ENCODE assay signal across 1 cellular context in genomic region chr5:43171441-43171840, GRCh38.
TF ChIP-seq lines count a peak whose summit lies in the region.

No MANE protein-coding gene starts in this region.

TF ChIP-seq in WTC11, 78 proteins besides CTCF, POLR2A, EP300 and RAD21 (continued from another document):
- TF ChIP-seq ZNF512 (CRISPR knock-in tag; IDR thresholded peaks at IDR 0.05; ENCODE audit: borderline replicate concordance) (no peak), STAT6 (CRISPR knock-in tag; conservative IDR thresholded peaks at IDR 0.05; ENCODE audit: low read depth) (no peak)
